Comparison of ENCODE assay signal across 1 cellular context in the genomic region with DNA sequence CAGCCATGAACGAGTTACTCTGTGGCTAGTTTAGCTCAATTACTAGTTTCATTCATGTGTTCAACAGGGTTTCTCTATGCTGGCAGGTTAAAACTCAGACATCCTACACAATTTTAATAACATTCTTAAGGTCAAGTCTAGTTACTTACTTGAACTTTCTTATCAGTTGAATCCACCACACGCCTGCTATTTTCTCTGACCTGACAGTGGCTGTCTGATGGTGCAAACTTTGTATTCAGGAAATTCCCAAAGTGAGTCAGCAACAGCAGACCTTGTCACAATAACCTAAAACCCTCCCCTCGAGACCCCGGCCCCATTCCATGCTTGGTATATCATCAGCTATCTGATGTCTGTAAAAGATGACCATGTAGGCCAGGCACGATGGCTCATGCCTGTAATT.
TF ChIP-seq lines count a peak whose summit lies in the region.

No MANE protein-coding gene starts in this region.

TF ChIP-seq in K562, 482 proteins besides CTCF, POLR2A, EP300 and RAD21 (continued from another document):
- TF ChIP-seq NR2C1 (IDR thresholded peaks at IDR 0.05), result no peak
- peak; percentile 50 for TF ChIP-seq NR2C1 (tag; IDR thresholded peaks at IDR 0.05)
- TF ChIP-seq SOX6 (IDR thresholded peaks at IDR 0.05), result no peak
- TF ChIP-seq SMARCE1 (IDR thresholded peaks at IDR 0.05), result 0 out of 2 replicates have a peak, but pooled peaks have one; percentile 18
- TF ChIP-seq, protein P1, sequence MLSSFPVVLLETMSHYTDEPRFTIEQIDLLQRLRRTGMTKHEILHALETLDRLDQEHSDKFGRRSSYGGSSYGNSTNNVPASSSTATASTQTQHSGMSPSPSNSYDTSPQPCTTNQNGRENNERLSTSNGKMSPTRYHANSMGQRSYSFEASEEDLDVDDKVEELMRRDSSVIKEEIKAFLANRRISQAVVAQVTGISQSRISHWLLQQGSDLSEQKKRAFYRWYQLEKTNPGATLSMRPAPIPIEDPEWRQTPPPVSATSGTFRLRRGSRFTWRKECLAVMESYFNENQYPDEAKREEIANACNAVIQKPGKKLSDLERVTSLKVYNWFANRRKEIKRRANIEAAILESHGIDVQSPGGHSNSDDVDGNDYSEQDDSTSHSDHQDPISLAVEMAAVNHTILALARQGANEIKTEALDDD (IDR thresholded peaks at IDR 0.05), result peak; percentile 87
- TF ChIP-seq JUN (IDR thresholded peaks at IDR 0.05; ENCODE audit: borderline replicate concordance, low read depth, low read length), result 0 out of 2 replicates have a peak, but pooled peaks have one; percentile 15
- TF ChIP-seq JUN (CRISPR knock-in tag; IDR thresholded peaks at IDR 0.05; ENCODE audit: borderline replicate concordance), result no peak
- peak; percentile 57 for TF ChIP-seq SMARCA4 (IDR thresholded peaks at IDR 0.05)
- 0 out of 2 replicates have a peak, but pooled peaks have one; percentile 42 for TF ChIP-seq MGA (IDR thresholded peaks at IDR 0.05)
- no peak for TF ChIP-seq TAF7 (tag; IDR thresholded peaks at IDR 0.05)
- peak; percentile 24; the same call in 1 of the 2 replicates for TF ChIP-seq SMARCC2 (IDR thresholded peaks at IDR 0.05; ENCODE audit: low read depth)
- peak; percentile 36; the same call in 1 of the 2 replicates for TF ChIP-seq ZNF316 (IDR thresholded peaks at IDR 0.05)
- TF ChIP-seq PRMT5 (CRISPR knock-in tag; IDR thresholded peaks at IDR 0.05), result no peak
- 0 out of 2 replicates have a peak, but pooled peaks have one; percentile 32 for TF ChIP-seq KLF1 (tag; IDR thresholded peaks at IDR 0.05)
- peak; percentile 53; the same call in 1 of the 2 replicates for TF ChIP-seq JUND (IDR thresholded peaks at IDR 0.05; ENCODE audit: borderline replicate concordance, low read depth, low read length)
- TF ChIP-seq JUND (tag; IDR thresholded peaks at IDR 0.05; ENCODE audit: borderline replicate concordance, low read depth, low read length), result no peak; the same call in 2 of the 3 replicates
- TF ChIP-seq ZBTB7A (IDR thresholded peaks at IDR 0.05; ENCODE audit: borderline replicate concordance, control insufficient read depth, low read depth, low read length), result peak; percentile 40; the same call in 1 of the 2 replicates
- TF ChIP-seq TEAD2 (tag; IDR thresholded peaks at IDR 0.05), result 0 out of 2 replicates have a peak, but pooled peaks have one; percentile 46
- TF ChIP-seq, protein P2, sequence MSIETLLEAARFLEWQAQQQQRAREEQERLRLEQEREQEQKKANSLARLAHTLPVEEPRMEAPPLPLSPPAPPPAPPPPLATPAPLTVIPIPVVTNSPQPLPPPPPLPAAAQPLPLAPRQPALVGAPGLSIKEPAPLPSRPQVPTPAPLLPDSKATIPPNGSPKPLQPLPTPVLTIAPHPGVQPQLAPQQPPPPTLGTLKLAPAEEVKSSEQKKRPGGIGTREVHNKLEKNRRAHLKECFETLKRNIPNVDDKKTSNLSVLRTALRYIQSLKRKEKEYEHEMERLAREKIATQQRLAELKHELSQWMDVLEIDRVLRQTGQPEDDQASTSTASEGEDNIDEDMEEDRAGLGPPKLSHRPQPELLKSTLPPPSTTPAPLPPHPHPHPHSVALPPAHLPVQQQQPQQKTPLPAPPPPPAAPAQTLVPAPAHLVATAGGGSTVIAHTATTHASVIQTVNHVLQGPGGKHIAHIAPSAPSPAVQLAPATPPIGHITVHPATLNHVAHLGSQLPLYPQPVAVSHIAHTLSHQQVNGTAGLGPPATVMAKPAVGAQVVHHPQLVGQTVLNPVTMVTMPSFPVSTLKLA (conservative IDR thresholded peaks at IDR 0.05), result peak in 1 of 2 experiments; percentile 44; a peak in 1 of 4 replicates
- TF ChIP-seq MTA2 (IDR thresholded peaks at IDR 0.05; ENCODE audit: low read depth), result no peak
- peak; percentile 61 for TF ChIP-seq ARID1B (IDR thresholded peaks at IDR 0.05)
- TF ChIP-seq ATF3 (IDR thresholded peaks at IDR 0.05), result peak; percentile 58
- no peak for TF ChIP-seq ATF3 (CRISPR knock-in tag; conservative IDR thresholded peaks at IDR 0.05)
